Comparison of ENCODE assay signal across 1 cellular context in genomic region chr16:8958344-8958808, GRCh38.
A peak's percentile ranks its signal among the peaks of the same experiment; 100 is the strongest.
TF ChIP-seq lines count a peak whose summit lies in the region.

No MANE protein-coding gene starts in this region.

TF ChIP-seq in HepG2, 621 proteins besides CTCF, POLR2A, EP300 and RAD21 (continued from another document and continues in another):
- TF ChIP-seq, protein P1, sequence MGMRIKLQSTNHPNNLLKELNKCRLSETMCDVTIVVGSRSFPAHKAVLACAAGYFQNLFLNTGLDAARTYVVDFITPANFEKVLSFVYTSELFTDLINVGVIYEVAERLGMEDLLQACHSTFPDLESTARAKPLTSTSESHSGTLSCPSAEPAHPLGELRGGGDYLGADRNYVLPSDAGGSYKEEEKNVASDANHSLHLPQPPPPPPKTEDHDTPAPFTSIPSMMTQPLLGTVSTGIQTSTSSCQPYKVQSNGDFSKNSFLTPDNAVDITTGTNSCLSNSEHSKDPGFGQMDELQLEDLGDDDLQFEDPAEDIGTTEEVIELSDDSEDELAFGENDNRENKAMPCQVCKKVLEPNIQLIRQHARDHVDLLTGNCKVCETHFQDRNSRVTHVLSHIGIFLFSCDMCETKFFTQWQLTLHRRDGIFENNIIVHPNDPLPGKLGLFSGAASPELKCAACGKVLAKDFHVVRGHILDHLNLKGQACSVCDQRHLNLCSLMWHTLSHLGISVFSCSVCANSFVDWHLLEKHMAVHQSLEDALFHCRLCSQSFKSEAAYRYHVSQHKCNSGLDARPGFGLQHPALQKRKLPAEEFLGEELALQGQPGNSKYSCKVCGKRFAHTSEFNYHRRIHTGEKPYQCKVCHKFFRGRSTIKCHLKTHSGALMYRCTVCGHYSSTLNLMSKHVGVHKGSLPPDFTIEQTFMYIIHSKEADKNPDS (CRISPR knock-in tag; IDR thresholded peaks at IDR 0.05): no peak
- TF ChIP-seq ZBTB25 (CRISPR knock-in tag; IDR thresholded peaks at IDR 0.05) (no peak), IKZF5 (CRISPR knock-in tag; IDR thresholded peaks at IDR 0.05) (no peak), PRPF4 (IDR thresholded peaks at IDR 0.05; ENCODE audit: low read depth, low read length, poor library complexity, severe bottlenecking) (no peak), ZNF775 (CRISPR knock-in tag; IDR thresholded peaks at IDR 0.05; ENCODE audit: borderline replicate concordance) (no peak), SUZ12 (IDR thresholded peaks at IDR 0.05; ENCODE audit: low read depth, low read length) (no peak), ZNF350 (CRISPR knock-in tag; IDR thresholded peaks at IDR 0.05; ENCODE audit: borderline replicate concordance, low read depth) (peak; percentile 56; the same call in 1 of the 2 replicates), MXI1 (IDR thresholded peaks at IDR 0.05; ENCODE audit: borderline replicate concordance, low read depth, low read length) (no peak), ZNF232 (CRISPR knock-in tag; IDR thresholded peaks at IDR 0.05; ENCODE audit: borderline replicate concordance) (0 out of 2 replicates have a peak, but pooled peaks have one; percentile 35), ZNF160 (CRISPR knock-in tag; IDR thresholded peaks at IDR 0.05) (no peak), ZFP62 (CRISPR knock-in tag; IDR thresholded peaks at IDR 0.05) (no peak), PAF1 (CRISPR knock-in tag; IDR thresholded peaks at IDR 0.05) (no peak), BHLHE40 (IDR thresholded peaks at IDR 0.05; ENCODE audit: low read length) (no peak), ZNF646 (CRISPR knock-in tag; IDR thresholded peaks at IDR 0.05) (no peak), ZNF720 (CRISPR knock-in tag; IDR thresholded peaks at IDR 0.05) (no peak), ZBTB20 (CRISPR knock-in tag; IDR thresholded peaks at IDR 0.05; ENCODE audit: borderline replicate concordance, low read depth) (no peak), NR1H2 (CRISPR knock-in tag; IDR thresholded peaks at IDR 0.05; ENCODE audit: borderline replicate concordance, low read depth) (no peak), ZNF20 (CRISPR knock-in tag; IDR thresholded peaks at IDR 0.05) (no peak), BCL6 (CRISPR knock-in tag; IDR thresholded peaks at IDR 0.05) (no peak), ZNF619 (CRISPR knock-in tag; IDR thresholded peaks at IDR 0.05) (0 out of 2 replicates have a peak, but pooled peaks have one; percentile 45), SOX6 (IDR thresholded peaks at IDR 0.05) (no peak), SOX6 (CRISPR knock-in tag; IDR thresholded peaks at IDR 0.05) (no peak), PITX1 (CRISPR knock-in tag; IDR thresholded peaks at IDR 0.05) (no peak), ZNF33A (CRISPR knock-in tag; IDR thresholded peaks at IDR 0.05; ENCODE audit: borderline replicate concordance) (no peak), MZF1 (CRISPR knock-in tag; IDR thresholded peaks at IDR 0.05; ENCODE audit: borderline replicate concordance) (no peak), ZMYM3 (CRISPR knock-in tag; IDR thresholded peaks at IDR 0.05) (0 out of 2 replicates have a peak, but pooled peaks have one; percentile 21), ZNF296 (CRISPR knock-in tag; conservative IDR thresholded peaks at IDR 0.05) (no peak), RBM39 (IDR thresholded peaks at IDR 0.05; ENCODE audit: low read depth, low read length, poor library complexity, severe bottlenecking) (no peak), GATAD1 (CRISPR knock-in tag; IDR thresholded peaks at IDR 0.05) (no peak), HNRNPK (IDR thresholded peaks at IDR 0.05; ENCODE audit: low read depth, low read length, poor library complexity, severe bottlenecking) (no peak), ATAD3A (CRISPR knock-in tag; IDR thresholded peaks at IDR 0.05) (no peak), ZNF335 (CRISPR knock-in tag; IDR thresholded peaks at IDR 0.05) (no peak), ZNF672 (CRISPR knock-in tag; IDR thresholded peaks at IDR 0.05) (no peak)
- TF ChIP-seq, protein P2, sequence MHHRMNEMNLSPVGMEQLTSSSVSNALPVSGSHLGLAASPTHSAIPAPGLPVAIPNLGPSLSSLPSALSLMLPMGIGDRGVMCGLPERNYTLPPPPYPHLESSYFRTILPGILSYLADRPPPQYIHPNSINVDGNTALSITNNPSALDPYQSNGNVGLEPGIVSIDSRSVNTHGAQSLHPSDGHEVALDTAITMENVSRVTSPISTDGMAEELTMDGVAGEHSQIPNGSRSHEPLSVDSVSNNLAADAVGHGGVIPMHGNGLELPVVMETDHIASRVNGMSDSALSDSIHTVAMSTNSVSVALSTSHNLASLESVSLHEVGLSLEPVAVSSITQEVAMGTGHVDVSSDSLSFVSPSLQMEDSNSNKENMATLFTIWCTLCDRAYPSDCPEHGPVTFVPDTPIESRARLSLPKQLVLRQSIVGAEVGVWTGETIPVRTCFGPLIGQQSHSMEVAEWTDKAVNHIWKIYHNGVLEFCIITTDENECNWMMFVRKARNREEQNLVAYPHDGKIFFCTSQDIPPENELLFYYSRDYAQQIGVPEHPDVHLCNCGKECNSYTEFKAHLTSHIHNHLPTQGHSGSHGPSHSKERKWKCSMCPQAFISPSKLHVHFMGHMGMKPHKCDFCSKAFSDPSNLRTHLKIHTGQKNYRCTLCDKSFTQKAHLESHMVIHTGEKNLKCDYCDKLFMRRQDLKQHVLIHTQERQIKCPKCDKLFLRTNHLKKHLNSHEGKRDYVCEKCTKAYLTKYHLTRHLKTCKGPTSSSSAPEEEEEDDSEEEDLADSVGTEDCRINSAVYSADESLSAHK (CRISPR knock-in tag; IDR thresholded peaks at IDR 0.05; ENCODE audit: borderline replicate concordance): no peak
- TF ChIP-seq, protein P3, sequence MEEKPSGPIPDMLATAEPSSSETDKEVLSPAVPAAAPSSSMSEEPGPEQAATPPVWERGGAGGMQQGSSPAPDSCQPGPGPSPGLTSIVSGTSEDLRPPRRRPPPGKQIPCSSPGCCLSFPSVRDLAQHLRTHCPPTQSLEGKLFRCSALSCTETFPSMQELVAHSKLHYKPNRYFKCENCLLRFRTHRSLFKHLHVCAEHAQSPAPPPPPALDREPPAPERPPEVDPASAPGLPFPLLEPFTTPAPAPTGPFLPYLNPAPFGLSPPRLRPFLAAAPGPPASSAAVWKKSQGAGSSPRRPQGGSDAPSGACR (CRISPR knock-in tag; IDR thresholded peaks at IDR 0.05): no peak
- TF ChIP-seq, protein P4, sequence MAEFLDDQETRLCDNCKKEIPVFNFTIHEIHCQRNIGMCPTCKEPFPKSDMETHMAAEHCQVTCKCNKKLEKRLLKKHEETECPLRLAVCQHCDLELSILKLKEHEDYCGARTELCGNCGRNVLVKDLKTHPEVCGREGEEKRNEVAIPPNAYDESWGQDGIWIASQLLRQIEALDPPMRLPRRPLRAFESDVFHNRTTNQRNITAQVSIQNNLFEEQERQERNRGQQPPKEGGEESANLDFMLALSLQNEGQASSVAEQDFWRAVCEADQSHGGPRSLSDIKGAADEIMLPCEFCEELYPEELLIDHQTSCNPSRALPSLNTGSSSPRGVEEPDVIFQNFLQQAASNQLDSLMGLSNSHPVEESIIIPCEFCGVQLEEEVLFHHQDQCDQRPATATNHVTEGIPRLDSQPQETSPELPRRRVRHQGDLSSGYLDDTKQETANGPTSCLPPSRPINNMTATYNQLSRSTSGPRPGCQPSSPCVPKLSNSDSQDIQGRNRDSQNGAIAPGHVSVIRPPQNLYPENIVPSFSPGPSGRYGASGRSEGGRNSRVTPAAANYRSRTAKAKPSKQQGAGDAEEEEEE (CRISPR knock-in tag; IDR thresholded peaks at IDR 0.05; ENCODE audit: borderline replicate concordance): no peak
- TF ChIP-seq, protein P5, sequence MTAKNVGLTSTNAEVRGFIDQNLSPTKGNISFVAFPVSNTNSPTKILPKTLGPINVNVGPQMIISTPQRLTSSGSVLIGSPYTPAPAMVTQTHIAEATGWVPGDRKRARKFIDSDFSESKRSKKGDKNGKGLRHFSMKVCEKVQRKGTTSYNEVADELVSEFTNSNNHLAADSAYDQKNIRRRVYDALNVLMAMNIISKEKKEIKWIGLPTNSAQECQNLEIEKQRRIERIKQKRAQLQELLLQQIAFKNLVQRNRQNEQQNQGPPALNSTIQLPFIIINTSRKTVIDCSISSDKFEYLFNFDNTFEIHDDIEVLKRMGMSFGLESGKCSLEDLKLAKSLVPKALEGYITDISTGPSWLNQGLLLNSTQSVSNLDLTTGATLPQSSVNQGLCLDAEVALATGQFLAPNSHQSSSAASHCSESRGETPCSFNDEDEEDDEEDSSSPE (CRISPR knock-in tag; IDR thresholded peaks at IDR 0.05): no peak
- TF ChIP-seq, protein P6, sequence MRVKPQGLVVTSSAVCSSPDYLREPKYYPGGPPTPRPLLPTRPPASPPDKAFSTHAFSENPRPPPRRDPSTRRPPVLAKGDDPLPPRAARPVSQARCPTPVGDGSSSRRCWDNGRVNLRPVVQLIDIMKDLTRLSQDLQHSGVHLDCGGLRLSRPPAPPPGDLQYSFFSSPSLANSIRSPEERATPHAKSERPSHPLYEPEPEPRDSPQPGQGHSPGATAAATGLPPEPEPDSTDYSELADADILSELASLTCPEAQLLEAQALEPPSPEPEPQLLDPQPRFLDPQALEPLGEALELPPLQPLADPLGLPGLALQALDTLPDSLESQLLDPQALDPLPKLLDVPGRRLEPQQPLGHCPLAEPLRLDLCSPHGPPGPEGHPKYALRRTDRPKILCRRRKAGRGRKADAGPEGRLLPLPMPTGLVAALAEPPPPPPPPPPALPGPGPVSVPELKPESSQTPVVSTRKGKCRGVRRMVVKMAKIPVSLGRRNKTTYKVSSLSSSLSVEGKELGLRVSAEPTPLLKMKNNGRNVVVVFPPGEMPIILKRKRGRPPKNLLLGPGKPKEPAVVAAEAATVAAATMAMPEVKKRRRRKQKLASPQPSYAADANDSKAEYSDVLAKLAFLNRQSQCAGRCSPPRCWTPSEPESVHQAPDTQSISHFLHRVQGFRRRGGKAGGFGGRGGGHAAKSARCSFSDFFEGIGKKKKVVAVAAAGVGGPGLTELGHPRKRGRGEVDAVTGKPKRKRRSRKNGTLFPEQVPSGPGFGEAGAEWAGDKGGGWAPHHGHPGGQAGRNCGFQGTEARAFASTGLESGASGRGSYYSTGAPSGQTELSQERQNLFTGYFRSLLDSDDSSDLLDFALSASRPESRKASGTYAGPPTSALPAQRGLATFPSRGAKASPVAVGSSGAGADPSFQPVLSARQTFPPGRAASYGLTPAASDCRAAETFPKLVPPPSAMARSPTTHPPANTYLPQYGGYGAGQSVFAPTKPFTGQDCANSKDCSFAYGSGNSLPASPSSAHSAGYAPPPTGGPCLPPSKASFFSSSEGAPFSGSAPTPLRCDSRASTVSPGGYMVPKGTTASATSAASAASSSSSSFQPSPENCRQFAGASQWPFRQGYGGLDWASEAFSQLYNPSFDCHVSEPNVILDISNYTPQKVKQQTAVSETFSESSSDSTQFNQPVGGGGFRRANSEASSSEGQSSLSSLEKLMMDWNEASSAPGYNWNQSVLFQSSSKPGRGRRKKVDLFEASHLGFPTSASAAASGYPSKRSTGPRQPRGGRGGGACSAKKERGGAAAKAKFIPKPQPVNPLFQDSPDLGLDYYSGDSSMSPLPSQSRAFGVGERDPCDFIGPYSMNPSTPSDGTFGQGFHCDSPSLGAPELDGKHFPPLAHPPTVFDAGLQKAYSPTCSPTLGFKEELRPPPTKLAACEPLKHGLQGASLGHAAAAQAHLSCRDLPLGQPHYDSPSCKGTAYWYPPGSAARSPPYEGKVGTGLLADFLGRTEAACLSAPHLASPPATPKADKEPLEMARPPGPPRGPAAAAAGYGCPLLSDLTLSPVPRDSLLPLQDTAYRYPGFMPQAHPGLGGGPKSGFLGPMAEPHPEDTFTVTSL (CRISPR knock-in tag; IDR thresholded peaks at IDR 0.05; ENCODE audit: borderline replicate concordance): no peak
